Comparison of ENCODE assay signal across 8 cellular contexts in genomic region chr16:18969050-18969854, GRCh38. TPM values are rescaled to one million over a fixed set of nuclear protein-coding genes. Genes with fewer than 3 reads are reported as not detected.
DNase-seq lines count a peak whose midpoint lies in the region; ATAC-seq and TF ChIP-seq lines count a peak whose summit lies in the region.

No MANE protein-coding gene starts in this region.

- intact Hi-C loops in OCI-LY7 (cut with micrococcal nuclease; ENCODE audit: unreplicated experiment): no loop called here
- intact Hi-C loops in esophagus squamous epithelium (cut with DNase I): loop anchor here (10.0 kb wide), 1 partner anchor 134 kb away; no protein-coding TSS in a partner anchor
- intact Hi-C loops in naive thymus-derived CD4-positive, alpha-beta T cell (cut with micrococcal nuclease): loop anchor here (1.0 to 5.0 kb wide), 5 partner anchors 42 to 168 kb away; partner anchors contain the start of genes ARL6IP1 (in 2 of the 2), SMG1 (in 2 of the 2) and COQ7 (in 1 of the 2)

- no peaks in the 10 kb centered on the region for H3K9me3 Mint-ChIP-seq in naive thymus-derived CD4-positive, alpha-beta T cell

- H3K79me2 ChIP-seq in OCI-LY7 (ENCODE audit: insufficient read depth, low read depth, low read length): no peaks in the 10 kb centered on the region

- H3K4me3 ChIP-seq in OCI-LY7 (ENCODE audit: low read depth, low read length, poor library complexity, severe bottlenecking): peak overlapping the region; percentile 56
- H3K4me3 ChIP-seq in esophagus squamous epithelium: peak overlapping the region in 3 of 4 donors; percentile 15 to 57 (median 24)
- H3K4me3 ChIP-seq in naive thymus-derived CD4-positive, alpha-beta T cell (ENCODE audit: low read length): peak overlapping the region; percentile 8

- H3K4me1 ChIP-seq in OCI-LY7 (ENCODE audit: insufficient read depth, low read length, poor library complexity, severe bottlenecking) (peaks cover 5% of the 10 kb centered on the region), esophagus squamous epithelium (peaks cover 4 to 6% (median 6%) of the 10 kb centered on the region in 3 donors)
- H3K4me1 ChIP-seq in naive thymus-derived CD4-positive, alpha-beta T cell (ENCODE audit: control insufficient read depth in 2 of 2, insufficient read depth in 2 of 2, low read length in 2 of 2): no peaks in the 10 kb centered on the region

- peaks cover 0 to 2% (median 0%) of the 10 kb centered on the region in 5 donors for H3K27me3 Mint-ChIP-seq in naive thymus-derived CD4-positive, alpha-beta T cell

- POLR2A ChIA-PET in OCI-LY7 (lab: Charles Lee): interaction anchor here (0.7 kb wide), 2 partner anchors 38 to 125 kb away, joined by 3 to 4 read pairs; no protein-coding TSS in a partner anchor
- POLR2A ChIA-PET in naive thymus-derived CD4-positive, alpha-beta T cell (lab: Charles Lee): no interaction called here

- no peaks in the 10 kb centered on the region for H4K20me1 ChIP-seq in OCI-LY7 (ENCODE audit: insufficient read depth, low read length)

- BruUV-seq in OCI-LY7 (replicated peaks; lab: Mats Ljungman, UMichigan): no TSS peak

- no peaks in the 10 kb centered on the region for H3K27me3 ChIP-seq in esophagus squamous epithelium
- H3K27me3 ChIP-seq in naive thymus-derived CD4-positive, alpha-beta T cell (ENCODE audit: control insufficient read depth in 2 of 2, insufficient read depth in 2 of 2, low read length in 2 of 2): no peaks in the 10 kb centered on the region

- DNase-seq in Caki2 (ENCODE audit: low read depth) (peak; percentile 71), HuH-7 (ENCODE audit: low spot score) (peak; percentile 76), OCI-LY7 (ENCODE audit: low spot score) (peak; percentile 73), esophagus squamous epithelium (lab: John Stamatoyannopoulos, UW) (no peak)
- DNase-seq in activated T-cell treated with anti-CD3 and anti-CD28 coated beads, Interleukin-2, amount 50 U/mL, for 1 hour: peak; percentile 81
- DNase-seq in naive thymus-derived CD4-positive, alpha-beta T cell: peak; percentile 42 to 82 (median 62)
- DNase-seq in stimulated activated CD8-positive, alpha-beta memory T cell treated with anti-CD3 and anti-CD28 coated beads, Interleukin-7, amount 100 ng/mL, for 4 hours (ENCODE audit: low read depth in 2 of 2): peak; percentile 58 to 62

- no peaks in the 10 kb centered on the region for H3K36me3 ChIP-seq in OCI-LY7 (ENCODE audit: insufficient read depth, low read length)
- H3K36me3 ChIP-seq in esophagus squamous epithelium: no peaks in the 10 kb centered on the region
- H3K36me3 ChIP-seq in naive thymus-derived CD4-positive, alpha-beta T cell (ENCODE audit: control insufficient read depth in 2 of 3, insufficient read depth in 3 of 3, low read length in 3 of 3): no peaks in the 10 kb centered on the region

- ATAC-seq in naive thymus-derived CD4-positive, alpha-beta T cell: peak; percentile 93
- ATAC-seq in HG03432 (IDR thresholded peaks at IDR 0.05; ENCODE audit: unreplicated experiment): no peak

- 18 to 22% methylated on average over 18 of the region's 18 CpGs for WGBS in esophagus squamous epithelium, 2 donors

- H3K9me3 ChIP-seq in OCI-LY7 (ENCODE audit: low read length) (no peaks in the 10 kb centered on the region), esophagus squamous epithelium (no peaks in the 10 kb centered on the region)
- no peaks in the 10 kb centered on the region for H3K9me3 ChIP-seq in naive thymus-derived CD4-positive, alpha-beta T cell (ENCODE audit: control insufficient read depth in 2 of 3, low read length in 3 of 3)

- H3K4me3 Mint-ChIP-seq in naive thymus-derived CD4-positive, alpha-beta T cell: peak overlapping the region in 8 of 10 donors; percentile 17 to 58 (median 46)

- no peaks in the 10 kb centered on the region for H3K36me3 Mint-ChIP-seq in naive thymus-derived CD4-positive, alpha-beta T cell

- no peaks in the 10 kb centered on the region for H3K9me2 ChIP-seq in OCI-LY7 (ENCODE audit: insufficient read depth, low read length)

- H3K4me2 ChIP-seq in OCI-LY7 (ENCODE audit: low read length): peak overlapping the region; percentile 68

- TF ChIP-seq CTCF in OCI-LY7 (conservative IDR thresholded peaks at IDR 0.05; ENCODE audit: low read length) (peak; percentile 97), esophagus squamous epithelium (IDR thresholded peaks at IDR 0.05) (peak; percentile 87 to 96 (median 92))

- H3K27ac Mint-ChIP-seq in naive thymus-derived CD4-positive, alpha-beta T cell: no peak overlapping the region

- TF ChIP-seq POLR2A in esophagus squamous epithelium (IDR thresholded peaks at IDR 0.05): no peak

- in situ Hi-C loops in Caki2 (cut with HindIII; ENCODE audit: low pct_unique_long_range_greater_than_20kb, low sequenced_read_pairs): no loop called here

- H2AFZ ChIP-seq in OCI-LY7 (ENCODE audit: low read length): peak overlapping the region; percentile 73; the same call in 1 of the 2 replicates

- no peak overlapping the region for H3K27ac ChIP-seq in OCI-LY7 (ENCODE audit: low read depth, low read length, poor library complexity, severe bottlenecking)
- no peak overlapping the region for H3K27ac ChIP-seq in esophagus squamous epithelium
- H3K27ac ChIP-seq in naive thymus-derived CD4-positive, alpha-beta T cell (ENCODE audit: low read depth, low read length): no peak overlapping the region

- peaks cover 4 to 9% (median 7%) of the 10 kb centered on the region in 7 donors for H3K4me1 Mint-ChIP-seq in naive thymus-derived CD4-positive, alpha-beta T cell

- CTCF ChIA-PET in OCI-LY7 (lab: Charles Lee; ENCODE audit: unreplicated experiment): no interaction called here
- CTCF ChIA-PET in naive thymus-derived CD4-positive, alpha-beta T cell (lab: Charles Lee): interaction anchor here (1.0 to 1.4 kb wide), 2 partner anchors 14 to 167 kb away, joined by 3 to 8 read pairs; partner anchors contain the start of gene ARL6IP1

RNA-seq across cellular contexts. Expression of gene TMC7, which starts 14.5 kb away (rescaled TPM):
- total RNA-seq in Caki2 (2014; rRNA removed; shearing (Covaris generic); ENCODE audit: low replicate concordance): 1.6 and 8.7 TPM in 2 replicates
- not detected in 2 replicates for total RNA-seq in OCI-LY7 (2014; rRNA removed; shearing (Covaris generic))
- total RNA-seq in OCI-LY7 (2022) (not detected in 2 replicates), esophagus squamous epithelium (under 1 TPM; 0.15 to 0.66 (median 0.37) TPM)
- under 1 TPM in 1 of 5 experiments, not detected in 4; 0.07 TPM for total RNA-seq in naive thymus-derived CD4-positive, alpha-beta T cell
- polyA plus RNA-seq in naive thymus-derived CD4-positive, alpha-beta T cell: not detected

RNA-seq across cellular contexts. Expression of gene SMG1, which starts 43.0 kb away (rescaled TPM):
- total RNA-seq in Caki2 (2014; rRNA removed; shearing (Covaris generic); ENCODE audit: low replicate concordance): 16.4 and 35.6 TPM in 2 replicates
- total RNA-seq in OCI-LY7 (2014; rRNA removed; shearing (Covaris generic)): 87.5 and 106 TPM in 2 replicates
- total RNA-seq in OCI-LY7 (2022) (199 and 208 TPM in 2 replicates), esophagus squamous epithelium (100 to 1,000 TPM in 1 of 4 donors, 10 to 100 TPM in 3; 37.8 to 102 (median 54.6) TPM)
- total RNA-seq in naive thymus-derived CD4-positive, alpha-beta T cell: 100 to 1,000 TPM; 154 to 181 (median 164) TPM
- polyA plus RNA-seq in naive thymus-derived CD4-positive, alpha-beta T cell: 10 to 100 TPM; 16.0 to 16.7 TPM
